Comparison of ENCODE assay signal across 8 cellular contexts in genomic region chr3:157128771-157129671, GRCh38. TPM values are rescaled to one million over a fixed set of nuclear protein-coding genes. Genes with fewer than 3 reads are reported as not detected.
DNase-seq lines count a peak whose midpoint lies in the region; ATAC-seq, FAIRE-seq and TF ChIP-seq lines count a peak whose summit lies in the region.

No MANE protein-coding gene starts in this region.

- H3K27ac ChIP-seq in A673 (ENCODE audit: low read depth, low read length, poor library complexity, severe bottlenecking) = peak overlapping the region; percentile 75
- peak overlapping the region; percentile 98 for H3K27ac ChIP-seq in mammary epithelial cell (ENCODE audit: insufficient read depth, low read depth, low read length)

- CTCF ChIA-PET in A673 (lab: Charles Lee) (interaction anchor here (0.7 kb wide), 1 partner anchor 1068 kb away, joined by 4 read pairs; no protein-coding TSS in a partner anchor), mammary epithelial cell (lab: Charles Lee; ENCODE audit: low non-redundant PET) (no interaction called here)

- TF ChIP-seq CTCF in A673 (conservative IDR thresholded peaks at IDR 0.05; ENCODE audit: low read depth, low read length) (no peak), mammary epithelial cell (conservative IDR thresholded peaks at IDR 0.05 in 1 of 2, IDR thresholded peaks at IDR 0.05 in 1 of 2; ENCODE audit: extremely low read depth in 1 of 2, insufficient read depth in 1 of 2, low read depth in 1 of 2, low read length in 2 of 2) (no peak), type B pancreatic cell (conservative IDR thresholded peaks at IDR 0.05) (no peak)

- no peaks in the 10 kb centered on the region for H4K20me1 ChIP-seq in mammary epithelial cell (ENCODE audit: insufficient read depth, low read length)

- no peak for DNase-seq in A673 (ENCODE audit: low spot score)
- DNase-seq in RCC 7860 (ENCODE audit: low spot score) = peak; percentile 95
- DNase-seq in mammary epithelial cell = peak; percentile 82
- no peak for DNase-seq in memory B cell (ENCODE audit: low spot score in 2 of 2)
- DNase-seq in type B pancreatic cell (ENCODE audit: extremely low spot score, unreplicated experiment) = no peak
- no peak for DNase-seq in SW 1271 (lab: John Stamatoyannopoulos, UW)

- H3K9me3 ChIP-seq in A673 (ENCODE audit: low read depth, low read length, poor library complexity, severe bottlenecking) = no peaks in the 10 kb centered on the region
- H3K9me3 ChIP-seq in mammary epithelial cell (replicated peaks; ENCODE audit: insufficient read depth, low read length) = no peaks in the 10 kb centered on the region

- WGBS in mammary epithelial cell (ENCODE audit: low coverage, missing lambda C conversion rate) = 65% methylated on average over 10 of the region's 14 CpGs

- intact Hi-C loops in A673 (cut with micrococcal nuclease; ENCODE audit: unreplicated experiment) = no loop called here
- intact Hi-C loops in mammary epithelial cell (cut with micrococcal nuclease) = loop anchor here (5.0 kb wide), 1 partner anchor 237 kb away; no protein-coding TSS in a partner anchor

- in situ Hi-C loops in mammary epithelial cell (cut with MboI; ENCODE audit: low sequenced_read_pairs in 2 of 2) = loop anchor here (5.0 to 25.0 kb wide), 2 partner anchors 47 to 967 kb away; no protein-coding TSS in a partner anchor

- BruUV-seq in A673 (replicated peaks; lab: Mats Ljungman, UMichigan) (no TSS peak), mammary epithelial cell (replicated peaks; lab: Mats Ljungman, UMichigan) (TSS peak; percentile 70)

- ATAC-seq in GM21529 (IDR thresholded peaks at IDR 0.05; ENCODE audit: unreplicated experiment) (peak; percentile 39), memory B cell (ENCODE audit: low read depth) (peak; percentile 46), GM19467 (IDR thresholded peaks at IDR 0.05; ENCODE audit: unreplicated experiment) (no peak)

- dilution Hi-C loops in mammary epithelial cell (cut with HindIII; ENCODE audit: low sequenced_read_pairs) = loop anchor here (5.0 to 10.0 kb wide), 3 partner anchors 47 to 452 kb away; no protein-coding TSS in a partner anchor

- H3K36me3 ChIP-seq in A673 (ENCODE audit: insufficient read depth, low read length, poor library complexity, severe bottlenecking) (no peaks in the 10 kb centered on the region), mammary epithelial cell (ENCODE audit: insufficient read depth, low read length) (no peaks in the 10 kb centered on the region)

- H3K27ac Mint-ChIP-seq in memory B cell (peak overlapping the region; percentile 32), type B pancreatic cell (peak overlapping the region; percentile 92)

- no peaks in the 10 kb centered on the region for H3K9me3 Mint-ChIP-seq in memory B cell
- no peaks in the 10 kb centered on the region for H3K9me3 Mint-ChIP-seq in type B pancreatic cell

- H2AFZ ChIP-seq in mammary epithelial cell (ENCODE audit: low read depth, low read length) = peak overlapping the region; percentile 14

- POLR2A ChIA-PET in A673 (lab: Charles Lee; ENCODE audit: low non-redundant PET) = no interaction called here

- H3K9ac ChIP-seq in mammary epithelial cell (ENCODE audit: insufficient read depth, low read length) = peak overlapping the region; percentile 87

- no peaks in the 10 kb centered on the region for H3K27me3 ChIP-seq in A673 (replicated peaks; ENCODE audit: insufficient read depth, low read depth, low read length, poor library complexity)
- H3K27me3 ChIP-seq in mammary epithelial cell (ENCODE audit: insufficient read depth, low read length) = no peaks in the 10 kb centered on the region

- H3K79me2 ChIP-seq in mammary epithelial cell (ENCODE audit: insufficient read depth, low read length) = no peaks in the 10 kb centered on the region

- H3K4me3 Mint-ChIP-seq in memory B cell = no peak overlapping the region
- no peak overlapping the region for H3K4me3 Mint-ChIP-seq in type B pancreatic cell

- H3K4me1 Mint-ChIP-seq in memory B cell (peaks cover 22% of the 10 kb centered on the region), type B pancreatic cell (ENCODE audit: unreplicated experiment) (peaks cover 48% of the 10 kb centered on the region)

- H3K36me3 Mint-ChIP-seq in memory B cell (no peaks in the 10 kb centered on the region), type B pancreatic cell (no peaks in the 10 kb centered on the region)

- H3K27me3 Mint-ChIP-seq in memory B cell = no peaks in the 10 kb centered on the region
- no peaks in the 10 kb centered on the region for H3K27me3 Mint-ChIP-seq in type B pancreatic cell

- H3K4me3 ChIP-seq in A673 (ENCODE audit: low read depth, low read length, poor library complexity, severe bottlenecking) = no peak overlapping the region
- no peak overlapping the region for H3K4me3 ChIP-seq in mammary epithelial cell (replicated peaks in 1 of 3; ENCODE audit: insufficient read depth in 1 of 3, low read depth in 2 of 3, low read length in 3 of 3)

- peak overlapping the region; percentile 28 for H3K4me2 ChIP-seq in mammary epithelial cell (ENCODE audit: insufficient read depth, low read depth, low read length)

- peaks cover 43% of the 10 kb centered on the region for H3K4me1 ChIP-seq in A673 (ENCODE audit: insufficient read depth, low read length, poor library complexity, severe bottlenecking)
- H3K4me1 ChIP-seq in mammary epithelial cell (ENCODE audit: insufficient read depth, low read length) = peaks cover 96% of the 10 kb centered on the region

- peak; percentile 85 for FAIRE-seq in RCC 7860 (lab: Jason Lieb, UNC)

RNA-seq across cellular contexts. Expression of gene CCNL1, which starts 30.9 kb away (rescaled TPM):
- total RNA-seq in A673 (2021) (91.0 and 101 TPM in 2 replicates), mammary epithelial cell (100 to 1,000 TPM; 127 to 130 TPM), type B pancreatic cell (ENCODE audit: low replicate concordance) (145 and 233 TPM in 2 replicates)
- polyA plus RNA-seq in mammary epithelial cell = 42.7 TPM
- polyA minus RNA-seq in mammary epithelial cell = 37.7 TPM

Comparison
In these comparisons a context has a peak if more than half of its experiments do, and no peak if none do; other contexts are left out.
1. DNase-seq: peak in RCC 7860 (single experiment) and mammary epithelial cell (single experiment); none in A673 (single experiment), memory B cell (0 of 2), type B pancreatic cell (single experiment) and SW 1271 (0 of 2).